16 cellular contexts compared by ENCODE assay signal in the genomic region with DNA sequence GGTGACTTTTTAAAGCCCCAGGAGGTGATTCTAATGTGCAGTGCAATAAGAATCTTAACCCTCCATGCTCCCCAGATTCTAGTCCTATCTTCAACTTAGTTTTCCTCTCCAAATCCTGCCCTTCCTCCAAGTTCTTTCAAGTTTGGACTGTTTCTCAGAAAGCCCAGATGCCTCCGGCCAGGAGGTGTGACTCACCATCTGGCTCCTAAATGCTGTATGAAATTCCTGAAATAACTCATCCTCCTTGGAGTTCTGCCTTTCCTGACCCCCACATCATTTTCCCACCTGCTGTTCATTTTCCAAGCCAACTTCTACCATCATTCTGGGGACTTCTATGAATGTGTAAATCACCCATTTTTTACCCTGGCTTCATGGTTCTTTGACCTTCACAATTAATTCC.
DNase-seq lines count a peak whose midpoint lies in the region; ATAC-seq and TF ChIP-seq lines count a peak whose summit lies in the region.
"Had no signal": no experiment of that assay in that cellular context is flagged by ENCODE, and none has a peak within 500 bp of the region (broad histone marks: within the 10 kb centered on the region; RNA-seq: fewer than 3 reads in every experiment).

No MANE protein-coding gene starts in this region.

- H4K20me1 ChIP-seq in PC-3 (ENCODE audit: low read length) = no peaks in the 10 kb centered on the region

- no peaks in the 10 kb centered on the region for H3K9me2 ChIP-seq in PC-3 (replicated peaks; ENCODE audit: low read length)

- CTCF ChIA-PET in PC-3 (lab: Charles Lee) = interaction anchor here (0.7 kb wide), 1 partner anchor 318 kb away, joined by 3 read pairs; no protein-coding TSS in a partner anchor

- peak overlapping the region; percentile 48 for H3K4me2 ChIP-seq in PC-3 (ENCODE audit: low read length)

- POLR2A ChIA-PET in PC-3 (lab: Charles Lee; ENCODE audit: unreplicated experiment) = no interaction called here

- H3K27me3 ChIP-seq in PC-3 (ENCODE audit: low read length) (no peaks in the 10 kb centered on the region), kidney epithelial cell (ENCODE audit: control insufficient read depth, insufficient read depth, low read length) (no peaks in the 10 kb centered on the region)
- H3K27me3 ChIP-seq: spleen had no signal

- in situ Hi-C loops in KBM-7 (cut with MboI; ENCODE audit: low pct_unique_long_range_greater_than_20kb, low sequenced_read_pairs) = no loop called here

- H3K36me3 ChIP-seq in PC-3 (ENCODE audit: low read depth, low read length) (no peaks in the 10 kb centered on the region), kidney epithelial cell (ENCODE audit: control insufficient read depth, insufficient read depth, low read length) (no peaks in the 10 kb centered on the region)
- H3K36me3 ChIP-seq: spleen had no signal

- TF ChIP-seq CTCF in PC-3 (conservative IDR thresholded peaks at IDR 0.05; ENCODE audit: low read depth, low read length) = no peak
- no peak for TF ChIP-seq CTCF in kidney epithelial cell (IDR thresholded peaks at IDR 0.05; ENCODE audit: insufficient read depth, low read length, poor library complexity, severe bottlenecking)

- no peaks in the 10 kb centered on the region for H3F3A ChIP-seq in PC-3 (ENCODE audit: low read length, unreplicated experiment)

- no peak overlapping the region for H3K9ac ChIP-seq in PC-3 (ENCODE audit: low read length)

- H3K27ac ChIP-seq in PC-3 (ENCODE audit: low read length) = 0 out of 2 replicates have a peak overlapping the region, but pooled peaks have one; percentile 13
- H3K27ac ChIP-seq: spleen had no signal

- H3K4me3 ChIP-seq in PC-3 (ENCODE audit: low read length) (no peak overlapping the region), kidney epithelial cell (ENCODE audit: low read depth, low read length) (no peak overlapping the region)
- H3K4me3 ChIP-seq: mucosa of descending colon, spleen had no signal

- no peak overlapping the region for H2AFZ ChIP-seq in PC-3 (ENCODE audit: low read length)

- H3K4me1 ChIP-seq in PC-3 (ENCODE audit: insufficient read depth, low read length) = peaks cover 45% of the 10 kb centered on the region
- H3K4me1 ChIP-seq: Caco-2, spleen had no signal

- peak; percentile 63 for ATAC-seq in PC-3
- ATAC-seq: mucosa of descending colon had no signal

- BruUV-seq in PC-3 (replicated peaks; lab: Mats Ljungman, UMichigan) = no TSS peak

- no peaks in the 10 kb centered on the region for H3K79me2 ChIP-seq in PC-3 (ENCODE audit: low read length)

- no peaks in the 10 kb centered on the region for H3K9me3 ChIP-seq in PC-3 (ENCODE audit: low read length)
- H3K9me3 ChIP-seq: Caco-2, mucosa of descending colon, spleen had no signal

- peak; percentile 25 for DNase-seq in AG20443 (ENCODE audit: low spot score)
- DNase-seq in PC-3 = peak; percentile 73
- peak; percentile 63 for DNase-seq in dermis blood vessel endothelial cell
- DNase-seq in kidney epithelial cell (ENCODE audit: low read depth) = peak; percentile 2
- no peak for DNase-seq in KBM-7
- no peak for DNase-seq in NCI-H2227 (lab: John Stamatoyannopoulos, UW; ENCODE audit: unreplicated experiment)
- DNase-seq in mesenteric fat pad (ENCODE audit: low spot score) = no peak
- DNase-seq in HCEC 1CT = no peak
- DNase-seq: activated CD4-positive, alpha-beta T cell treated with anti-CD3 and anti-CD28 coated beads for 4 hours; activated T-cell treated with anti-CD3 and anti-CD28 coated beads, Interleukin-2, amount 50 U/mL, for 48 hours; Caco-2; KG1; mucosa of descending colon; NCI-H187; NCI-H748 treated with DMSO at 0.1 percent for 48 hours; spleen had no signal

- intact Hi-C loops in PC-3 (cut with micrococcal nuclease) = no loop called here

Comparison
In these comparisons a context has a peak if more than half of its experiments do, and no peak if none do; other contexts are left out.
1. DNase-seq: peak in AG20443 (single experiment), PC-3 (single experiment), dermis blood vessel endothelial cell (single experiment) and kidney epithelial cell (single experiment); none in KBM-7 (single experiment), NCI-H2227 (single experiment), mesenteric fat pad (single experiment) and HCEC 1CT (single experiment).